Comparison of ENCODE assay signal across 8 cellular contexts in genomic region chr16:85334718-85335583, GRCh38.
DNase-seq lines count a peak whose midpoint lies in the region; ATAC-seq and TF ChIP-seq lines count a peak whose summit lies in the region.

No MANE protein-coding gene starts in this region.

- peak overlapping the region; percentile 28; the same call in 1 of the 2 replicates for H3K9ac ChIP-seq in HCT116 (ENCODE audit: low read length)

- TF ChIP-seq RAD21 in HCT116 (IDR thresholded peaks at IDR 0.05; ENCODE audit: low read depth): no peak

- H4K20me1 ChIP-seq in HCT116 (ENCODE audit: insufficient read depth): no peaks in the 10 kb centered on the region; the same call in 1 of the 2 replicates

- H3K9me2 ChIP-seq in HCT116 (ENCODE audit: insufficient read depth): no peaks in the 10 kb centered on the region

- no peaks in the 10 kb centered on the region for H3K36me3 ChIP-seq in HCT116 (ENCODE audit: control insufficient read depth in 1 of 2, insufficient read depth in 2 of 2, low read length in 2 of 2)
- H3K36me3 ChIP-seq in esophagus squamous epithelium: no peaks in the 10 kb centered on the region

- peak overlapping the region; percentile 83 to 90 for H3K27ac Mint-ChIP-seq in T-cell

- no peaks in the 10 kb centered on the region for H3K27me3 ChIP-seq in HCT116 (ENCODE audit: insufficient read depth, low read length)
- peaks cover 0 to 50% (median 0%) of the 10 kb centered on the region in 4 donors for H3K27me3 ChIP-seq in esophagus squamous epithelium

- H3K4me1 ChIP-seq in HCT116 (ENCODE audit: control insufficient read depth in 1 of 2, insufficient read depth in 2 of 2, low read length in 2 of 2): peaks cover 52 to 55% of the 10 kb centered on the region in 2 experiments
- H3K4me1 ChIP-seq in esophagus squamous epithelium: peaks cover 7 to 37% (median 10%) of the 10 kb centered on the region in 3 donors

- no peaks in the 10 kb centered on the region for H3K9me3 Mint-ChIP-seq in T-cell

- intact Hi-C loops in HCT116 (cut with micrococcal nuclease): no loop called here
- intact Hi-C loops in esophagus squamous epithelium (cut with DNase I): no loop called here

- no TSS peak for BruUV-seq in HCT116 (replicated peaks; lab: Mats Ljungman, UMichigan)

- peak overlapping the region; percentile 79 to 95 (median 79) for H3K4me3 Mint-ChIP-seq in T-cell

- TF ChIP-seq POLR2A in HCT116 (IDR thresholded peaks at IDR 0.05; ENCODE audit: borderline replicate concordance, extremely low read depth, insufficient read depth, insufficient read length) (no peak), esophagus squamous epithelium (IDR thresholded peaks at IDR 0.05) (no peak)

- ATAC-seq in HCT116 (peak; percentile 36), T-cell (replicated peaks in 1 of 4) (peak; percentile 59 to 78 (median 70)), GM21423 (IDR thresholded peaks at IDR 0.05; ENCODE audit: unreplicated experiment) (no peak), HG02970 (IDR thresholded peaks at IDR 0.05; ENCODE audit: low FRiP score, unreplicated experiment) (no peak)

- H3K36me3 Mint-ChIP-seq in T-cell: no peaks in the 10 kb centered on the region

- RAD21 ChIA-PET in HCT116 (lab: Charles Lee; ENCODE audit: low non-redundant PET in 1 of 2, low total read pairs in 2 of 2, uncharacterized antibody in 2 of 2, unreplicated experiment in 2 of 2): interaction anchor here (0.6 to 1.9 kb wide), 3 partner anchors 12 to 33 kb away, joined by 3 to 5 read pairs (median 3); no protein-coding TSS in a partner anchor

- H3K9me3 ChIP-seq in HCT116 (ENCODE audit: control insufficient read depth in 1 of 2, insufficient read depth in 1 of 2, low read depth in 1 of 2, low read length in 2 of 2) (no peaks in the 10 kb centered on the region), esophagus squamous epithelium (no peaks in the 10 kb centered on the region)

- H2AFZ ChIP-seq in HCT116 (ENCODE audit: low read depth, low read length, poor library complexity, severe bottlenecking): no peak overlapping the region

- 19 to 45% methylated on average over 17 to 20 of the region's 35 CpGs for WGBS in esophagus squamous epithelium, 2 donors

- H3K4me2 ChIP-seq in HCT116 (ENCODE audit: low read length): peak overlapping the region; percentile 78

- no peaks in the 10 kb centered on the region for H3K79me2 ChIP-seq in HCT116 (ENCODE audit: insufficient read depth, low read length)

- CTCF ChIA-PET in HCT116 (lab: Charles Lee): interaction anchor here (1.3 to 1.8 kb wide), 3 partner anchors 12 to 220 kb away, joined by 3 to 14 read pairs (median 7); no protein-coding TSS in a partner anchor
- CTCF ChIA-PET in T-cell (lab: Charles Lee): interaction anchor here in 1 of 2 donors (0.7 to 1.1 kb wide), 3 partner anchors 27 to 35 kb away, joined by 3 read pairs; no protein-coding TSS in a partner anchor

- peaks cover 3 to 48% of the 10 kb centered on the region in 2 donors for H3K27me3 Mint-ChIP-seq in T-cell

- no peak for TF ChIP-seq CTCF in HCT116 (IDR thresholded peaks at IDR 0.05 in 2 of 3, conservative IDR thresholded peaks at IDR 0.05 in 1 of 3; ENCODE audit: borderline replicate concordance in 1 of 3, insufficient read depth in 1 of 3, low read depth in 2 of 3, low read length in 2 of 3)
- TF ChIP-seq CTCF in esophagus squamous epithelium (IDR thresholded peaks at IDR 0.05): no peak

- H3K27ac ChIP-seq in HCT116 (ENCODE audit: low read depth, low read length): peak overlapping the region; percentile 23; the same call in 1 of the 2 replicates
- H3K27ac ChIP-seq in esophagus squamous epithelium: no peak overlapping the region

- POLR2A ChIA-PET in HCT116 (lab: Charles Lee) (interaction anchor here (0.6 kb wide), 1 partner anchor 10 kb away, joined by 3 read pairs; no protein-coding TSS in a partner anchor), T-cell (lab: Charles Lee) (no interaction called here)

- H3K4me3 ChIP-seq in HCT116 (replicated peaks in 1 of 2; ENCODE audit: low read depth in 1 of 2, low read length in 2 of 2) (peak overlapping the region; percentile 7 to 42; a peak in 3 of 4 replicates), esophagus squamous epithelium (peak overlapping the region in 3 of 4 donors; percentile 6 to 38 (median 23))

- peaks cover 18 to 29% (median 22%) of the 10 kb centered on the region in 3 donors for H3K4me1 Mint-ChIP-seq in T-cell

- no peak for DNase-seq in HCT116 (ENCODE audit: low read depth, low spot score)
- DNase-seq in T-cell: peak in 24 of 34 experiments; percentile 9 to 50 (median 22)
- DNase-seq in esophagus squamous epithelium (lab: John Stamatoyannopoulos, UW): no peak
- peak; percentile 45 for DNase-seq in renal cortical epithelial cell (ENCODE audit: low read depth)
- DNase-seq in epidermal melanocyte (ENCODE audit: insufficient read length, low spot score): no peak
- DNase-seq in DMS 273 (lab: John Stamatoyannopoulos, UW; ENCODE audit: unreplicated experiment): no peak

TF ChIP-seq in HCT116, 20 proteins besides CTCF, POLR2A, EP300 and RAD21:
- no peak for TF ChIP-seq SIN3A (IDR thresholded peaks at IDR 0.05; ENCODE audit: low read depth)
- peak; percentile 93 for TF ChIP-seq TCF7L2 (IDR thresholded peaks at IDR 0.05; ENCODE audit: borderline replicate concordance, extremely low read depth, insufficient read depth, insufficient read length)

Comparison
In these comparisons a context has a peak if more than half of its experiments do, and no peak if none do; other contexts are left out.
1. ATAC-seq: peak in HCT116 (single experiment) and T-cell (4 of 4); none in GM21423 (single experiment) and HG02970 (single experiment).
2. DNase-seq: peak in T-cell (24 of 34) and renal cortical epithelial cell (single experiment); none in HCT116 (single experiment), esophagus squamous epithelium (single experiment), epidermal melanocyte (single experiment) and DMS 273 (single experiment).